ENCODE assay signal across 1 cellular context in genomic region chr17:49515196-49515770, GRCh38.
TF ChIP-seq lines count a peak whose summit lies in the region.

No MANE protein-coding gene starts in this region.

TF ChIP-seq in HepG2, 621 proteins besides CTCF, POLR2A, EP300 and RAD21 (continued from another document and continues in another):
- TF ChIP-seq ZBTB40 (IDR thresholded peaks at IDR 0.05): no peak
- peak; percentile 86 for TF ChIP-seq ZBTB40 (CRISPR knock-in tag; IDR thresholded peaks at IDR 0.05)
- peak; percentile 64; the same call in 1 of the 2 replicates for TF ChIP-seq ZNF574 (CRISPR knock-in tag; IDR thresholded peaks at IDR 0.05)
- peak; percentile 8; the same call in 1 of the 2 replicates for TF ChIP-seq SIN3A (IDR thresholded peaks at IDR 0.05; ENCODE audit: borderline replicate concordance, low read depth, low read length)
- peak; percentile 59; the same call in 1 of the 2 replicates for TF ChIP-seq SAFB2 (CRISPR knock-in tag; IDR thresholded peaks at IDR 0.05; ENCODE audit: borderline replicate concordance, low read depth)
- TF ChIP-seq ZNF17 (CRISPR knock-in tag; IDR thresholded peaks at IDR 0.05): no peak
- no peak for TF ChIP-seq ZNF280D (CRISPR knock-in tag; IDR thresholded peaks at IDR 0.05)
- TF ChIP-seq SYNCRIP (IDR thresholded peaks at IDR 0.05; ENCODE audit: insufficient read depth, low read depth, low read length): no peak
- TF ChIP-seq ZNF720 (CRISPR knock-in tag; IDR thresholded peaks at IDR 0.05): 0 out of 2 replicates have a peak, but pooled peaks have one; percentile 49
- TF ChIP-seq MAZ (IDR thresholded peaks at IDR 0.05; ENCODE audit: borderline replicate concordance, low read depth, low read length): no peak
- TF ChIP-seq MAZ (CRISPR knock-in tag; IDR thresholded peaks at IDR 0.05; ENCODE audit: low read depth): peak; percentile 31; the same call in 1 of the 2 replicates
- no peak for TF ChIP-seq ZNF367 (CRISPR knock-in tag; IDR thresholded peaks at IDR 0.05; ENCODE audit: borderline replicate concordance)
- no peak for TF ChIP-seq ATAD3A (CRISPR knock-in tag; IDR thresholded peaks at IDR 0.05)
- no peak for TF ChIP-seq EHMT2 (IDR thresholded peaks at IDR 0.05; ENCODE audit: borderline replicate concordance, low read depth, low read length)
- peak; percentile 84; the same call in 1 of the 2 replicates for TF ChIP-seq ZNF33B (CRISPR knock-in tag; IDR thresholded peaks at IDR 0.05)
- peak; percentile 83; the same call in 1 of the 2 replicates for TF ChIP-seq ZXDC (CRISPR knock-in tag; IDR thresholded peaks at IDR 0.05)
- peak; percentile 71; the same call in 1 of the 2 replicates for TF ChIP-seq ZNF614 (CRISPR knock-in tag; IDR thresholded peaks at IDR 0.05; ENCODE audit: borderline replicate concordance)
- 0 out of 2 replicates have a peak, but pooled peaks have one; percentile 11 for TF ChIP-seq FOXP4 (CRISPR knock-in tag; IDR thresholded peaks at IDR 0.05)
- TF ChIP-seq CBX2 (IDR thresholded peaks at IDR 0.05; ENCODE audit: low read depth, low read length): no peak
- TF ChIP-seq CBX2 (CRISPR knock-in tag; IDR thresholded peaks at IDR 0.05; ENCODE audit: low read depth): 0 out of 2 replicates have a peak, but pooled peaks have one; percentile 18
- TF ChIP-seq MYNN (CRISPR knock-in tag; IDR thresholded peaks at IDR 0.05; ENCODE audit: low read depth): 0 out of 2 replicates have a peak, but pooled peaks have one; percentile 86
- peak; percentile 74; the same call in 1 of the 2 replicates for TF ChIP-seq KLF6 (CRISPR knock-in tag; IDR thresholded peaks at IDR 0.05)
- TF ChIP-seq ZHX2 (IDR thresholded peaks at IDR 0.05; ENCODE audit: low read depth): no peak
- TF ChIP-seq ZHX2 (CRISPR knock-in tag; IDR thresholded peaks at IDR 0.05; ENCODE audit: borderline replicate concordance): no peak
